In the genomic region with DNA sequence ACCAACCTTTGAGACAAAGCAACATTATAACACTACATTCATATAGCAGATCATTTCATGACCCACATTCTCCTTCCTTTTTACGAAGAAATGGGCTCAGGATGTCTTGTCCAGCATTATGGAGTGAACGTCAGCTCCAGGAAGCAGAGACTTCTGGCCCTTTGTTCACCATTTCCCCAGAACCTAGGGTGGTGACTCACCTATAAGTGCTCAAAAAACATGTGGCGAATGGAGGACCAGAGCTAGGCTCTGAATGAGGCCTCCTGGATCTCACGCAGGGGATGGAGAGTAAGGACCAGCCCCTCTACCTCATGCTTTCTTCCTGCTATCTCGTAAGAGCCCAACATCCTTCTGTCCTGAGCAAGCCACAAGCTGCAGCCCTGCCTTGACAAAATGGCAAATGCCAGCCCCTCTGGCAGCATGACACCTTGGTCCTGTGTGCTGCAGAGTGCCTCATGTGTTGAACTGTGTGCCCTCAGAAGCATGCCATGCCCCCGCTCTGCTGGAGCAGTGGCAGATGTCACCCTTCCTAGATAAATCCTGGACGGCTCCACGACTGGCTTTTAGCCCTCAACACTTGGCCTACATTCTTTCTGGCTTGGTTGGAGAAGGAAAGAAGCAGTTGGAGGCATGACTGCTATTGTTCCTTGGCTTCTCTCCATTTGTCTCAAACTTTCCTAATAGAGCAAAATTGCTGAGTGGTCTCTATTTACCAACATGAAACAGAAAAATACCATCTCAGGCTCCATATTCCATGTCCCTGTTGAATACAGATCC, we compare ENCODE assay signal across 12 cellular contexts. TPM values are rescaled to one million over a fixed set of nuclear protein-coding genes. Genes with fewer than 3 reads are reported as not detected.
A peak's percentile ranks its signal among the peaks of the same experiment; 100 is the strongest.
DNase-seq lines count a peak whose midpoint lies in the region; ATAC-seq and TF ChIP-seq lines count a peak whose summit lies in the region.
"Had no signal": no experiment of that assay in that cellular context is flagged by ENCODE, and none has a peak within 500 bp of the region (broad histone marks: within the 10 kb centered on the region; RNA-seq: fewer than 3 reads in every experiment).

No MANE protein-coding gene starts in this region.

- no peak overlapping the region for H3K27ac ChIP-seq in CD4-positive, CD25-positive, alpha-beta regulatory T cell (ENCODE audit: insufficient read depth, low read length, poor library complexity, severe bottlenecking)
- H3K27ac ChIP-seq: parathyroid adenoma had no signal

- H3K9me3 ChIP-seq in CD4-positive, CD25-positive, alpha-beta regulatory T cell (ENCODE audit: control insufficient read depth in 2 of 2, low read length in 2 of 2) = no peaks in the 10 kb centered on the region
- H3K9me3 ChIP-seq in T-helper 17 cell (ENCODE audit: control insufficient read depth, low read length, poor library complexity, severe bottlenecking) = no peaks in the 10 kb centered on the region

- H3K4me3 ChIP-seq in CD4-positive, CD25-positive, alpha-beta regulatory T cell (ENCODE audit: low read depth, low read length) = no peak overlapping the region

- H3K27ac Mint-ChIP-seq in CD4-positive, CD25-positive, alpha-beta regulatory T cell = peak overlapping the region in 2 of 3 donors; percentile 21 to 28
- H3K27ac Mint-ChIP-seq in T-helper 17 cell = peak overlapping the region; percentile 11
- H3K27ac Mint-ChIP-seq in osteocyte (ENCODE audit: unreplicated experiment) = peak overlapping the region; percentile 56

- TF ChIP-seq CTCF in osteocyte (IDR thresholded peaks at IDR 0.05) (no peak), GM20000 (IDR thresholded peaks at IDR 0.05; ENCODE audit: extremely low read depth, missing control alignments) (no peak)

- H3K36me3 Mint-ChIP-seq in CD4-positive, CD25-positive, alpha-beta regulatory T cell = peaks cover 19% of the 10 kb centered on the region
- peaks cover 2% of the 10 kb centered on the region for H3K36me3 Mint-ChIP-seq in T-helper 17 cell (ENCODE audit: low read depth)
- peaks cover 7% of the 10 kb centered on the region for H3K36me3 Mint-ChIP-seq in osteocyte (ENCODE audit: unreplicated experiment)

- no peaks in the 10 kb centered on the region for H3K27me3 Mint-ChIP-seq in CD4-positive, CD25-positive, alpha-beta regulatory T cell
- H3K27me3 Mint-ChIP-seq in T-helper 17 cell = no peaks in the 10 kb centered on the region
- no peaks in the 10 kb centered on the region for H3K27me3 Mint-ChIP-seq in osteocyte (ENCODE audit: unreplicated experiment)

- peaks cover 36% of the 10 kb centered on the region for H3K36me3 ChIP-seq in CD4-positive, CD25-positive, alpha-beta regulatory T cell (ENCODE audit: control insufficient read depth, insufficient read depth, low read length)

- no peak for DNase-seq in CD4-positive, CD25-positive, alpha-beta regulatory T cell
- DNase-seq in T-helper 17 cell (no peak), globus pallidus (ENCODE audit: low spot score) (peak; percentile 9), osteocyte (ENCODE audit: extremely low spot score, unreplicated experiment) (no peak), GM20000 (ENCODE audit: low spot score) (no peak), HUDEP-2 (lab: John Stamatoyannopoulos, UW; ENCODE audit: unreplicated experiment in 76 of 76) (no peak)
- DNase-seq: DMS79, NCI-H1092 treated with DMSO at 0.1 percent for 48 hours, SHP77 treated with DMSO at 0.1 percent for 48 hours had no signal

- no peaks in the 10 kb centered on the region for H3K9me3 Mint-ChIP-seq in CD4-positive, CD25-positive, alpha-beta regulatory T cell
- no peaks in the 10 kb centered on the region for H3K9me3 Mint-ChIP-seq in osteocyte (ENCODE audit: unreplicated experiment)

- peaks cover 0 to 15% (median 4%) of the 10 kb centered on the region in 4 donors for H3K4me1 Mint-ChIP-seq in CD4-positive, CD25-positive, alpha-beta regulatory T cell
- H3K4me1 Mint-ChIP-seq in T-helper 17 cell (peaks cover 19% of the 10 kb centered on the region), osteocyte (ENCODE audit: unreplicated experiment) (peaks cover 66% of the 10 kb centered on the region)

- H3K27me3 ChIP-seq in CD4-positive, CD25-positive, alpha-beta regulatory T cell (ENCODE audit: control insufficient read depth, insufficient read depth, low read length) = no peaks in the 10 kb centered on the region

- peaks cover 3% of the 10 kb centered on the region for H3K4me1 ChIP-seq in CD4-positive, CD25-positive, alpha-beta regulatory T cell (ENCODE audit: control insufficient read depth, insufficient read depth, low read length, poor library complexity, severe bottlenecking)
- H3K4me1 ChIP-seq: parathyroid adenoma had no signal

- ATAC-seq in CD4-positive, CD25-positive, alpha-beta regulatory T cell (ENCODE audit: low read depth in 2 of 2) = no peak
- ATAC-seq in T-helper 17 cell = no peak
- ATAC-seq in HG02938 (IDR thresholded peaks at IDR 0.05; ENCODE audit: unreplicated experiment) = no peak
- no peak for ATAC-seq in HG03520 (IDR thresholded peaks at IDR 0.05; ENCODE audit: unreplicated experiment)

- H3K4me3 Mint-ChIP-seq in CD4-positive, CD25-positive, alpha-beta regulatory T cell = no peak overlapping the region
- no peak overlapping the region for H3K4me3 Mint-ChIP-seq in T-helper 17 cell
- no peak overlapping the region for H3K4me3 Mint-ChIP-seq in osteocyte (ENCODE audit: unreplicated experiment)

RNA-seq across cellular contexts. Expression of gene ST3GAL4, which starts 6.5 kb away (rescaled TPM):
- 4.7 TPM for total RNA-seq in CD4-positive, CD25-positive, alpha-beta regulatory T cell
- polyA plus RNA-seq in CD4-positive, CD25-positive, alpha-beta regulatory T cell = 1 to 10 TPM; 1.4 to 3.1 (median 2.3) TPM
- total RNA-seq in T-helper 17 cell (1 to 10 TPM; 3.0 to 4.8 TPM), osteocyte (73.1 and 74.8 TPM in 2 replicates)

RNA-seq across cellular contexts. Expression of gene DCPS, which starts 45.1 kb away (rescaled TPM):
- total RNA-seq in CD4-positive, CD25-positive, alpha-beta regulatory T cell = 18.1 TPM
- polyA plus RNA-seq in CD4-positive, CD25-positive, alpha-beta regulatory T cell = 10 to 100 TPM; 42.3 to 57.6 (median 49.7) TPM
- total RNA-seq in T-helper 17 cell (10 to 100 TPM; 12.1 to 14.9 TPM), osteocyte (11.2 and 15.2 TPM in 2 replicates)

Comparison
In these comparisons a context has a peak if more than half of its experiments do, and no peak if none do; other contexts are left out.
1. RNA of gene ST3GAL4, which starts 6.5 kb away (total RNA-seq): 73.1 to 74.8 TPM in osteocyte; 3.0 to 4.8 TPM in T-helper 17 cell and 4.7 TPM in CD4-positive, CD25-positive, alpha-beta regulatory T cell (single experiment); every median in the first group is over 10 times any median in the second.
2. Peak in every context shown above with its lines, with median percentiles within 50 percentile points of each other: H3K27ac Mint-ChIP-seq.